In genomic region chr16:22328081-22328725, GRCh38 we compare ENCODE assay signal across 18 cellular contexts.
"Had no signal": no experiment of that assay in that cellular context is flagged by ENCODE, and none has a peak within 500 bp of the region (broad histone marks: within the 10 kb centered on the region; RNA-seq: fewer than 3 reads in every experiment).

No MANE protein-coding gene starts in this region.

- H3K27ac ChIP-seq: esophagus squamous epithelium, parathyroid adenoma, sigmoid colon, suprapubic skin, transverse colon, vagina, WERI-Rb-1 had no signal

- H3K27ac Mint-ChIP-seq: activated naive CD8-positive, alpha-beta T cell had no signal

- DNase-seq: activated CD4-positive, alpha-beta T cell treated with anti-CD3 and anti-CD28 coated beads for 1 hour; activated CD4-positive, alpha-beta T cell treated with anti-CD3 and anti-CD28 coated beads, Interleukin-2, amount 50 U/mL, for 48 hours; activated gamma-delta T cell; activated T-cell treated with anti-CD3 and anti-CD28 coated beads, Interleukin-2, amount 50 U/mL, for 4 hours; effector CD8-positive, alpha-beta T cell; esophagus squamous epithelium; mesendoderm; naive thymus-derived CD4-positive, alpha-beta T cell; sigmoid colon; stimulated activated CD4-positive, alpha-beta T cell treated with anti-CD3 and anti-CD28 coated beads, Interleukin-4, amount 100 ng/mL, for 4 hours; stimulated activated naive CD4-positive, alpha-beta T cell treated with Interleukin-2 at 50 U/mL for 16 hours; transverse colon; WERI-Rb-1 had no signal

- H3K4me3 ChIP-seq: esophagus squamous epithelium, sigmoid colon, suprapubic skin, transverse colon, vagina had no signal

- H3K4me3 Mint-ChIP-seq: activated naive CD8-positive, alpha-beta T cell; activated T-cell treated with anti-CD3 and anti-CD28 coated beads, Interleukin-2, amount 50 U/mL, for 4 hours; dendritic cell treated with granulocyte-macrophage colony-stimulating factor and Interleukin-4, amounts not matched to agents 40 ng/mL and 50 ng/mL, for 4 days had no signal

- H3K27me3 ChIP-seq: esophagus squamous epithelium, sigmoid colon, suprapubic skin, transverse colon, vagina had no signal

- H3K9me3 ChIP-seq: esophagus squamous epithelium, sigmoid colon, suprapubic skin, transverse colon, vagina had no signal

- H3K9me3 Mint-ChIP-seq: activated T-cell treated with anti-CD3 and anti-CD28 coated beads, Interleukin-2, amount 50 U/mL, for 4 hours; dendritic cell treated with granulocyte-macrophage colony-stimulating factor and Interleukin-4, amounts not matched to agents 40 ng/mL and 50 ng/mL, for 4 days; naive thymus-derived CD4-positive, alpha-beta T cell had no signal

- H2AFZ ChIP-seq: parathyroid adenoma had no signal

- H3K4me1 ChIP-seq: esophagus squamous epithelium, parathyroid adenoma, suprapubic skin had no signal

- H3K27me3 Mint-ChIP-seq: activated naive CD8-positive, alpha-beta T cell; dendritic cell treated with granulocyte-macrophage colony-stimulating factor and Interleukin-4, amounts not matched to agents 40 ng/mL and 50 ng/mL, for 4 days; naive thymus-derived CD4-positive, alpha-beta T cell had no signal

- ATAC-seq: activated T-cell treated with anti-CD3 and anti-CD28 coated beads, Interleukin-2, amount 50 U/mL, for 4 hours; naive thymus-derived CD4-positive, alpha-beta T cell had no signal
